ENCODE assay signal across 8 cellular contexts in genomic region chr12:94875525-94875924, GRCh38.
DNase-seq lines count a peak whose midpoint lies in the region; ATAC-seq, FAIRE-seq and TF ChIP-seq lines count a peak whose summit lies in the region.

No MANE protein-coding gene starts in this region.

- no peak for TF ChIP-seq POLR2A in gastroesophageal sphincter (IDR thresholded peaks at IDR 0.05)

- H3K9me3 ChIP-seq in gastroesophageal sphincter (no peaks in the 10 kb centered on the region), upper lobe of right lung (no peaks in the 10 kb centered on the region), ascending aorta (no peaks in the 10 kb centered on the region)

- intact Hi-C loops in upper lobe of right lung (cut with DNase I) (no loop called here), ascending aorta (cut with DNase I) (no loop called here)

- H3K27ac ChIP-seq in gastroesophageal sphincter (peak overlapping the region in 1 of 4 donors; percentile 74), upper lobe of right lung (no peak overlapping the region), ascending aorta (no peak overlapping the region)

- H3K27me3 ChIP-seq in GM06990 (replicated peaks; ENCODE audit: control insufficient read depth, insufficient read depth, low read length) = no peaks in the 10 kb centered on the region
- H3K27me3 ChIP-seq in gastroesophageal sphincter = peaks cover 7% of the 10 kb centered on the region
- H3K27me3 ChIP-seq in upper lobe of right lung = peaks cover 22% of the 10 kb centered on the region
- no peaks in the 10 kb centered on the region for H3K27me3 ChIP-seq in ascending aorta

- DNase-seq in GM06990 (ENCODE audit: extremely low read depth, insufficient read length) = peak; percentile 41
- DNase-seq in GM20000 (ENCODE audit: low spot score) = peak; percentile 76
- peak; percentile 29 for DNase-seq in HPDE6-E6E7 (ENCODE audit: extremely low spot score)
- DNase-seq in RCC 7860 (ENCODE audit: low spot score) = peak; percentile 31
- no peak for DNase-seq in upper lobe of right lung
- no peak for DNase-seq in ascending aorta (ENCODE audit: low spot score in 2 of 2)

- ATAC-seq in gastroesophageal sphincter (no peak), upper lobe of right lung (peak; percentile 31), GM19035 (IDR thresholded peaks at IDR 0.05; ENCODE audit: unreplicated experiment) (no peak)

- WGBS in gastroesophageal sphincter (ENCODE audit: low coverage in 1 of 2), 2 donors = 33 to 34% methylated on average over 2 to 5 of the region's 5 CpGs

- H3K36me3 ChIP-seq in GM06990 (ENCODE audit: control insufficient read depth, insufficient read depth, low read length) = no peaks in the 10 kb centered on the region
- H3K36me3 ChIP-seq in gastroesophageal sphincter = no peaks in the 10 kb centered on the region
- H3K36me3 ChIP-seq in upper lobe of right lung = no peaks in the 10 kb centered on the region
- no peaks in the 10 kb centered on the region for H3K36me3 ChIP-seq in ascending aorta

- no peak for FAIRE-seq in RCC 7860 (lab: Jason Lieb, UNC)

- H3K4me1 ChIP-seq in gastroesophageal sphincter (peaks cover 0 to 43% (median 8%) of the 10 kb centered on the region in 3 donors), upper lobe of right lung (peaks cover 7% of the 10 kb centered on the region), ascending aorta (peaks cover 4 to 7% of the 10 kb centered on the region in 2 donors)

- peak; percentile 68 for TF ChIP-seq CTCF in GM06990 (IDR thresholded peaks at IDR 0.05; ENCODE audit: insufficient read depth, low read length, poor library complexity, severe bottlenecking)
- TF ChIP-seq CTCF in GM20000 (IDR thresholded peaks at IDR 0.05; ENCODE audit: extremely low read depth, missing control alignments) = peak; percentile 54
- peak in 3 of 4 experiments; percentile 54 to 64 (median 57) for TF ChIP-seq CTCF in gastroesophageal sphincter (IDR thresholded peaks at IDR 0.05)
- peak; percentile 29 for TF ChIP-seq CTCF in upper lobe of right lung (IDR thresholded peaks at IDR 0.05)
- no peak for TF ChIP-seq CTCF in ascending aorta (IDR thresholded peaks at IDR 0.05)

- H3K4me3 ChIP-seq in GM06990 (replicated peaks; ENCODE audit: low read depth, low read length) = no peak overlapping the region
- no peak overlapping the region for H3K4me3 ChIP-seq in gastroesophageal sphincter
- H3K4me3 ChIP-seq in upper lobe of right lung = no peak overlapping the region
- H3K4me3 ChIP-seq in ascending aorta = no peak overlapping the region

- no peak for TF ChIP-seq EP300 in gastroesophageal sphincter (IDR thresholded peaks at IDR 0.05)

Comparison
In these comparisons a context has a peak if more than half of its experiments do, and no peak if none do; other contexts are left out.
1. DNase-seq: peak in GM06990 (single experiment), GM20000 (single experiment), HPDE6-E6E7 (single experiment) and RCC 7860 (single experiment); none in upper lobe of right lung (single experiment) and ascending aorta (0 of 2).
2. CTCF ChIP-seq: peak in GM06990 (single experiment), GM20000 (single experiment), gastroesophageal sphincter (3 of 4) and upper lobe of right lung (single experiment); none in ascending aorta (0 of 3).